18 cellular contexts compared by ENCODE assay signal in genomic region chr3:129025108-129025507, GRCh38. TPM values are rescaled to one million over a fixed set of nuclear protein-coding genes. Genes with fewer than 3 reads are reported as not detected.
DNase-seq lines count a peak whose midpoint lies in the region; TF ChIP-seq lines count a peak whose summit lies in the region.
"Had no signal": no experiment of that assay in that cellular context is flagged by ENCODE, and none has a peak within 500 bp of the region (broad histone marks: within the 10 kb centered on the region; RNA-seq: fewer than 3 reads in every experiment).

No MANE protein-coding gene starts in this region.

- H3K27me3 Mint-ChIP-seq in CD4-positive, alpha-beta memory T cell: no peaks in the 10 kb centered on the region
- H3K27me3 Mint-ChIP-seq in immature natural killer cell (ENCODE audit: low read depth in 3 of 3) (peaks cover 4 to 7% (median 6%) of the 10 kb centered on the region in 3 donors), progenitor cell of endocrine pancreas (peaks cover 28% of the 10 kb centered on the region)
- H3K27me3 Mint-ChIP-seq: activated naive CD8-positive, alpha-beta T cell treated with anti-CD3 and anti-CD28 coated beads, Interleukin-2, amount 10 ng/mL, durations not matched to agents 7 days and 5 days; stimulated activated naive CD8-positive, alpha-beta T cell treated with anti-CD3 and anti-CD28 coated beads, Interleukin-15, amount 100 ng/mL, for 72 hours; T-helper 17 cell had no signal

- H3K4me1 Mint-ChIP-seq in CD4-positive, alpha-beta memory T cell: peaks cover 10 to 29% (median 16%) of the 10 kb centered on the region in 4 donors
- H3K4me1 Mint-ChIP-seq in immature natural killer cell (peaks cover 43 to 48% of the 10 kb centered on the region in 2 donors), progenitor cell of endocrine pancreas (ENCODE audit: low read depth) (peaks cover 2% of the 10 kb centered on the region)

- peaks cover 16% of the 10 kb centered on the region for H3K4me1 ChIP-seq in CD4-positive, alpha-beta memory T cell (ENCODE audit: insufficient read depth, low read length)
- H3K4me1 ChIP-seq in Peyer's patch: peaks cover 0 to 29% (median 7%) of the 10 kb centered on the region in 4 donors

- intact Hi-C loops in CD4-positive, alpha-beta memory T cell (cut with micrococcal nuclease): loop anchor here (5.0 kb wide), 1 partner anchor 148 kb away; the partner anchor contains the start of gene ACAD9

- POLR2A ChIA-PET in CD4-positive, alpha-beta memory T cell (lab: Charles Lee; ENCODE audit: partially characterized antibody): interaction anchor here (0.6 to 4.3 kb wide), 2 partner anchors 9 to 10 kb away, joined by 4 to 150 read pairs; no protein-coding TSS in a partner anchor

- no peaks in the 10 kb centered on the region for H3K36me3 Mint-ChIP-seq in CD4-positive, alpha-beta memory T cell
- H3K36me3 Mint-ChIP-seq in immature natural killer cell: peaks cover 0 to 3% (median 0%) of the 10 kb centered on the region in 3 donors
- no peaks in the 10 kb centered on the region for H3K36me3 Mint-ChIP-seq in progenitor cell of endocrine pancreas (ENCODE audit: insufficient read depth)
- H3K36me3 Mint-ChIP-seq: activated naive CD8-positive, alpha-beta T cell treated with anti-CD3 and anti-CD28 coated beads, Interleukin-2, amount 10 ng/mL, durations not matched to agents 7 days and 5 days had no signal

- H3K27me3 ChIP-seq in CD4-positive, alpha-beta memory T cell (ENCODE audit: insufficient read depth, low read length): no peaks in the 10 kb centered on the region
- no peaks in the 10 kb centered on the region for H3K27me3 ChIP-seq in Peyer's patch

- no peaks in the 10 kb centered on the region for H3K9me3 Mint-ChIP-seq in CD4-positive, alpha-beta memory T cell
- H3K9me3 Mint-ChIP-seq in immature natural killer cell (no peaks in the 10 kb centered on the region), progenitor cell of endocrine pancreas (ENCODE audit: low read depth) (no peaks in the 10 kb centered on the region)
- H3K9me3 Mint-ChIP-seq: activated naive CD8-positive, alpha-beta T cell treated with anti-CD3 and anti-CD28 coated beads, Interleukin-2, amount 10 ng/mL, durations not matched to agents 7 days and 5 days; stimulated activated naive CD8-positive, alpha-beta T cell treated with anti-CD3 and anti-CD28 coated beads, Interleukin-15, amount 100 ng/mL, for 72 hours had no signal

- no peaks in the 10 kb centered on the region for H3K9me3 ChIP-seq in CD4-positive, alpha-beta memory T cell (ENCODE audit: control insufficient read depth in 1 of 2, low read length in 2 of 2)
- H3K9me3 ChIP-seq in Peyer's patch: no peaks in the 10 kb centered on the region

- no peak for DNase-seq in CD4-positive, alpha-beta memory T cell
- DNase-seq in Peyer's patch (no peak), immature natural killer cell (no peak), progenitor cell of endocrine pancreas (ENCODE audit: low spot score, unreplicated experiment) (no peak), iPS-NIHi7 (ENCODE audit: extremely low spot score) (no peak), hypothalamus (lab: John Stamatoyannopoulos, UW) (no peak), NCI-H2081 treated with DMSO at 0.1 percent for 48 hours (lab: John Stamatoyannopoulos, UW) (no peak)
- no peak for DNase-seq in stimulated activated CD4-positive, alpha-beta T cell treated with anti-CD3 and anti-CD28 coated beads, Interleukin-4, amount 100 ng/mL, for 24 hours
- DNase-seq: activated naive CD8-positive, alpha-beta T cell treated with anti-CD3 and anti-CD28 coated beads, Interleukin-2, amount 10 ng/mL, durations not matched to agents 7 days and 5 days; AML-193; effector memory CD4-positive, alpha-beta T cell; mammary epithelial cell; NCI-H1048; stimulated activated naive CD8-positive, alpha-beta T cell treated with anti-CD3 and anti-CD28 coated beads, Interleukin-15, amount 100 ng/mL, for 72 hours; T-helper 17 cell had no signal

- TF ChIP-seq CTCF in Peyer's patch (IDR thresholded peaks at IDR 0.05) (no peak), progenitor cell of endocrine pancreas (IDR thresholded peaks at IDR 0.05; ENCODE audit: unreplicated experiment) (no peak)

- H3K4me3 Mint-ChIP-seq in CD4-positive, alpha-beta memory T cell: peak overlapping the region in 1 of 8 donors; percentile 62
- H3K4me3 Mint-ChIP-seq in immature natural killer cell: peak overlapping the region in 3 of 5 donors; percentile 18 to 60 (median 42)
- H3K4me3 Mint-ChIP-seq in progenitor cell of endocrine pancreas (ENCODE audit: low read depth): no peak overlapping the region

- no peaks in the 10 kb centered on the region for H3K36me3 ChIP-seq in CD4-positive, alpha-beta memory T cell (ENCODE audit: insufficient read depth, low read length)
- H3K36me3 ChIP-seq in Peyer's patch: no peaks in the 10 kb centered on the region

- H3K4me3 ChIP-seq in CD4-positive, alpha-beta memory T cell (ENCODE audit: low read length in 2 of 2): no peak overlapping the region
- no peak overlapping the region for H3K4me3 ChIP-seq in Peyer's patch

- H3K27ac ChIP-seq in CD4-positive, alpha-beta memory T cell (ENCODE audit: low read depth, low read length): no peak overlapping the region
- H3K27ac ChIP-seq in Peyer's patch: peak overlapping the region; percentile 28 to 71 (median 58)
- H3K27ac ChIP-seq: RWPE1 had no signal

- CTCF ChIA-PET in CD4-positive, alpha-beta memory T cell (lab: Charles Lee; ENCODE audit: partially characterized antibody): interaction anchor here (1.0 to 5.0 kb wide), 7 partner anchors 9 to 55 kb away, joined by 3 to 123 read pairs (median 16); partner anchors contain the start of gene CFAP92

- no peak for TF ChIP-seq POLR2A in Peyer's patch (IDR thresholded peaks at IDR 0.05)

- peak overlapping the region in 5 of 7 donors; percentile 28 to 93 (median 67) for H3K27ac Mint-ChIP-seq in CD4-positive, alpha-beta memory T cell
- H3K27ac Mint-ChIP-seq in immature natural killer cell: peak overlapping the region; percentile 60 to 100 (median 99)
- H3K27ac Mint-ChIP-seq in progenitor cell of endocrine pancreas: peak overlapping the region; percentile 10

RNA-seq across cellular contexts. Expression of gene EFCC1, which starts 24.0 kb away (rescaled TPM):
- total RNA-seq in CD4-positive, alpha-beta memory T cell: not detected
- not detected for polyA plus RNA-seq in CD4-positive, alpha-beta memory T cell
- total RNA-seq in Peyer's patch: 10 to 100 TPM in 1 of 4 donors, 1 to 10 TPM in 3; 3.3 to 40.4 (median 4.0) TPM
- under 1 TPM; 0.55 to 0.80 (median 0.58) TPM for polyA plus RNA-seq in immature natural killer cell
- total RNA-seq in progenitor cell of endocrine pancreas: 0.60 TPM in 2 replicates
- total RNA-seq: fibroblast of villous mesenchyme, osteocyte had no signal
- polyA plus RNA-seq: mammary epithelial cell had no signal

RNA-seq across cellular contexts. Expression of gene CFAP92, which starts 31.2 kb away (rescaled TPM):
- total RNA-seq in CD4-positive, alpha-beta memory T cell: under 1 TPM in 1 of 2 experiments, not detected in 1; 0.38 TPM
- polyA plus RNA-seq in CD4-positive, alpha-beta memory T cell: under 1 TPM in 1 of 2 donors, not detected in 1; 0.47 TPM
- 1 to 10 TPM in 3 of 4 donors, not detected in 1; 1.5 to 2.4 (median 1.7) TPM for total RNA-seq in Peyer's patch
- not detected for polyA plus RNA-seq in immature natural killer cell
- 2.4 and 2.7 TPM in 2 replicates for total RNA-seq in progenitor cell of endocrine pancreas
- total RNA-seq: fibroblast of villous mesenchyme, osteocyte had no signal

RNA-seq across cellular contexts. Expression of gene GP9, which starts 35.5 kb away (rescaled TPM):
- total RNA-seq in CD4-positive, alpha-beta memory T cell: not detected
- not detected for polyA plus RNA-seq in CD4-positive, alpha-beta memory T cell
- not detected for total RNA-seq in Peyer's patch
- polyA plus RNA-seq in immature natural killer cell: 10 to 100 TPM in 1 of 3 donors, 1 to 10 TPM in 1, not detected in 1; 1.2 to 12.8 TPM
- total RNA-seq in progenitor cell of endocrine pancreas: not detected in 2 replicates
- total RNA-seq: activated naive CD8-positive, alpha-beta T cell treated with anti-CD3 and anti-CD28 coated beads, Interleukin-2, amount 10 ng/mL, durations not matched to agents 7 days and 5 days; fibroblast of villous mesenchyme; mammary epithelial cell; osteocyte had no signal
- polyA plus RNA-seq: mammary epithelial cell had no signal

Comparison
In these comparisons a context has a peak if more than half of its experiments do, and no peak if none do; other contexts are left out.
1. H3K27ac Mint-ChIP-seq: peak in every context shown above with its lines; median percentile 99 in immature natural killer cell; 67 in CD4-positive, alpha-beta memory T cell; 10 in progenitor cell of endocrine pancreas.